In genomic region chr20:37781626-37782025, GRCh38 we compare ENCODE assay signal across 19 cellular contexts.
A peak's percentile ranks its signal among the peaks of the same experiment; 100 is the strongest.
DNase-seq lines count a peak whose midpoint lies in the region; ATAC-seq and TF ChIP-seq lines count a peak whose summit lies in the region.
"Had no signal": no experiment of that assay in that cellular context is flagged by ENCODE, and none has a peak within 500 bp of the region (broad histone marks: within the 10 kb centered on the region; RNA-seq: fewer than 3 reads in every experiment).

No MANE protein-coding gene starts in this region.

- H3K27me3 ChIP-seq in left ventricle myocardium inferior (ENCODE audit: low read depth) = no peaks in the 10 kb centered on the region
- H3K27me3 ChIP-seq: vagina had no signal

- no peak overlapping the region for H3K4me3 ChIP-seq in left ventricle myocardium inferior
- H3K4me3 ChIP-seq: lower lobe of right lung, vagina had no signal

- ATAC-seq in left lobe of liver (peak; percentile 39), left ventricle myocardium superior (no peak), GM18909 (IDR thresholded peaks at IDR 0.05; ENCODE audit: poor library complexity, unreplicated experiment) (no peak)
- ATAC-seq: lower lobe of right lung had no signal

- peaks cover 13% of the 10 kb centered on the region for H3K4me1 ChIP-seq in left ventricle myocardium inferior
- H3K4me1 ChIP-seq: lower lobe of right lung, vagina had no signal

- H3K36me3 ChIP-seq in left ventricle myocardium inferior = peaks cover 44% of the 10 kb centered on the region

- peak overlapping the region; percentile 35 for H3K27ac Mint-ChIP-seq in activated naive CD8-positive, alpha-beta T cell treated with anti-CD3 and anti-CD28 coated beads for 36 hours
- H3K27ac Mint-ChIP-seq: activated naive CD4-positive, alpha-beta T cell treated with anti-CD3 and anti-CD28 coated beads, Interleukin-2, amount 50 U/mL, for 72 hours; HFFc6; nephron; T-helper 1 cell treated with Interleukin-12 subunit alpha and Interleukin-12 subunit beta and Interleukin-4 antibody, amounts not matched to agents 30 μg/mL and 1 μg/mL, for 36 hours had no signal

- intact Hi-C loops in left ventricle myocardium inferior (cut with micrococcal nuclease) = no loop called here
- intact Hi-C loops in left ventricle myocardium superior (cut with micrococcal nuclease) = no loop called here

- H3K4me3 Mint-ChIP-seq in activated naive CD8-positive, alpha-beta T cell treated with anti-CD3 and anti-CD28 coated beads for 36 hours = no peak overlapping the region
- H3K4me3 Mint-ChIP-seq: HFFc6; nephron; T-helper 1 cell treated with Interleukin-12 subunit alpha and Interleukin-12 subunit beta and Interleukin-4 antibody, amounts not matched to agents 30 μg/mL and 1 μg/mL, for 36 hours had no signal

- peaks cover 4% of the 10 kb centered on the region for H3K9me3 Mint-ChIP-seq in activated naive CD8-positive, alpha-beta T cell treated with anti-CD3 and anti-CD28 coated beads for 36 hours
- H3K9me3 Mint-ChIP-seq: activated naive CD4-positive, alpha-beta T cell treated with anti-CD3 and anti-CD28 coated beads, Interleukin-2, amount 50 U/mL, for 72 hours; HFFc6; T-helper 1 cell treated with Interleukin-12 subunit alpha and Interleukin-12 subunit beta and Interleukin-4 antibody, amounts not matched to agents 30 μg/mL and 1 μg/mL, for 36 hours had no signal

- H3K4me1 Mint-ChIP-seq in activated naive CD8-positive, alpha-beta T cell treated with anti-CD3 and anti-CD28 coated beads for 36 hours = peaks cover 9% of the 10 kb centered on the region

- no peaks in the 10 kb centered on the region for H3K9me3 ChIP-seq in left ventricle myocardium inferior (replicated peaks)
- H3K9me3 ChIP-seq: lower lobe of right lung, vagina had no signal

- peaks cover 48% of the 10 kb centered on the region for H3K36me3 Mint-ChIP-seq in activated naive CD8-positive, alpha-beta T cell treated with anti-CD3 and anti-CD28 coated beads for 36 hours

- H3K27ac ChIP-seq in left ventricle myocardium inferior (replicated peaks) = no peak overlapping the region
- H3K27ac ChIP-seq: lower lobe of right lung, RWPE1, vagina had no signal

- DNase-seq in ELR (ENCODE audit: low read depth) (peak; percentile 8), LHCN-M2 (ENCODE audit: low read depth) (peak; percentile 56), left lobe of liver (ENCODE audit: low spot score) (no peak), left ventricle myocardium inferior (no peak), left ventricle myocardium superior (no peak), hippocampal formation (lab: John Stamatoyannopoulos, UW) (no peak)
- DNase-seq in activated naive CD8-positive, alpha-beta T cell treated with anti-CD3 and anti-CD28 coated beads for 36 hours = no peak
- DNase-seq: activated CD4-positive, alpha-beta T cell treated with anti-CD3 and anti-CD28 coated beads for 1 hour; activated CD8-positive, alpha-beta memory T cell treated with anti-CD3 and anti-CD28 coated beads, Interleukin-2, amount 50 U/mL, for 4 hours; HFFc6; lower lobe of right lung; NCI-H1694 treated with DMSO at 0.1 percent for 48 hours; NCI-H526 treated with DMSO at 0.1 percent for 48 hours had no signal

- no peak for TF ChIP-seq CTCF in left ventricle myocardium inferior (IDR thresholded peaks at IDR 0.05; ENCODE audit: borderline replicate concordance)

- no peaks in the 10 kb centered on the region for H3K27me3 Mint-ChIP-seq in activated naive CD8-positive, alpha-beta T cell treated with anti-CD3 and anti-CD28 coated beads for 36 hours

Comparison
In these comparisons a context has a peak if more than half of its experiments do, and no peak if none do; other contexts are left out.
1. DNase-seq: peak in ELR (single experiment) and LHCN-M2 (single experiment); none in activated naive CD8-positive, alpha-beta T cell treated with anti-CD3 and anti-CD28 coated beads for 36 hours (single experiment), left lobe of liver (single experiment), left ventricle myocardium inferior (single experiment), left ventricle myocardium superior (single experiment) and hippocampal formation (0 of 2).